ENCODE assay signal across 21 cellular contexts in the genomic region with DNA sequence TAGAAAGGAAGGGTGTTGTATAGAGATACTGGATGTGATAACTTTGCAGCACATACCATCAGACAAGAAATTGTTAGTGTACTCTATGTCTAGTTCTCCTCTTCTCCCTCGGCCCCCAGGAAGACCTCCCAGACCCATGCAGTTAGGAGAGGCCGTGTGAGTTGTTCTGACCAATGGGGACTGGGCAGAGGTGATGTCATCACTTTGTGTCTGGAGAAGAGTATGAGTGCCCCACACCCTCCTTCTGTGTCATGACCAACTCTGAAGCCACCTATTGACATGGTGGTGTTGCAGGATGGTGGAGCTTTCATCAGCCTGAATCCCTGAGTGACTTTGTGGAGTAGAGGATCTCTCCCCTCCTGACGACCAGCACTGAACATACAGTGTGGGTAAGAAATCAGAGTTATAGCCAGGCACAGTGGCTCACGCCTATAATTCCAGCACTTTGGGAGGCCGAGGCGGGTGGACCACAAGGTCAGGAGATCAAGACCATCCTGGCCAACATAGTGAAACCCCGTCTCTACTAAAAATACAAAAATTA.
"Had no signal": no experiment of that assay in that cellular context is flagged by ENCODE, and none has a peak within 500 bp of the region (broad histone marks: within the 10 kb centered on the region; RNA-seq: fewer than 3 reads in every experiment).

No MANE protein-coding gene starts in this region.

- H3K9me3 ChIP-seq: colonic mucosa, gastrocnemius medialis, lower lobe of right lung had no signal

- H3K4me1 ChIP-seq: colonic mucosa, gastrocnemius medialis, heart right ventricle, left lung, lower lobe of right lung had no signal

- FAIRE-seq: endothelial cell of umbilical vein, keratinocyte had no signal

- H3K4me3 ChIP-seq: colonic mucosa, dorsolateral prefrontal cortex, esophagus muscularis mucosa, gastrocnemius medialis, heart right ventricle, left lung, lower lobe of right lung had no signal

- H3K27ac ChIP-seq: colonic mucosa, dorsolateral prefrontal cortex, esophagus muscularis mucosa, gastrocnemius medialis, heart right ventricle, left lung, lower lobe of right lung had no signal

- H3K27me3 ChIP-seq: colonic mucosa, dorsolateral prefrontal cortex, esophagus muscularis mucosa, gastrocnemius medialis, heart right ventricle, left lung had no signal

- ATAC-seq: gastrocnemius medialis, heart right ventricle, left cardiac atrium, left lung, left ventricle myocardium superior, lower lobe of right lung had no signal

- H3K36me3 ChIP-seq: colonic mucosa, esophagus muscularis mucosa, gastrocnemius medialis, heart right ventricle, left lung, lower lobe of right lung had no signal

- DNase-seq: colonic mucosa; dermis blood vessel endothelial cell; dorsolateral prefrontal cortex; effector CD4-positive, alpha-beta T cell; effector memory CD4-positive, alpha-beta T cell; foreskin melanocyte; gastrocnemius medialis; glutamatergic neuron; head of caudate nucleus; heart right ventricle; hippocampal formation; left cardiac atrium; left lung; left ventricle myocardium superior; lower lobe of right lung; mesenchymal stem cell; midbrain; naive B cell had no signal
